22 cellular contexts compared by ENCODE assay signal in the genomic region with DNA sequence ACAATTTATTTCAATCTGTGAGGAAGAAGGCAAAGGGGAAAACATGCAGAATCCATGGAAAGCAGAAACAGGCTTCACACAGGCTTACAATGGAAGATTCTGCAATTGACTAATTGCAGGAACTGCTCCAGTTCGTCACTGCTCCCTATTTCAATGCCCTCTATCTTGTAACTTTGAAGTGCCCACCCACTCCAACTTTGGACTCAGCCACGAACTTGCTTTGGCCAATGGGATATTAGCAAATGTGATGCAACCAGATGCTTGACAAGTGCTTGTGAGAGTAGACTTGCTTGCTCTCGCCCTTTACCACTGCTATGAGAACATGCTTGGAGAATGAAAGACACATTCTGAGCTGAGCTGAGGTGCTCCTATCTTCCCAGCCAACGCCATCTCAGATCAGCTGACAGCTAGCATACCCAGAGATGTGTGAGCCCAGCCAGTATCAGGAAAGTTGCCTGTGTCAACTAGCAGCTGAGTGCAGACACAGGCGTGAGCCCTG.
A peak's percentile ranks its signal among the peaks of the same experiment; 100 is the strongest.
DNase-seq lines count a peak whose midpoint lies in the region; ATAC-seq and TF ChIP-seq lines count a peak whose summit lies in the region.
"Had no signal": no experiment of that assay in that cellular context is flagged by ENCODE, and none has a peak within 500 bp of the region (broad histone marks: within the 10 kb centered on the region; RNA-seq: fewer than 3 reads in every experiment).

No MANE protein-coding gene starts in this region.

- DNase-seq in Daoy (ENCODE audit: low read depth) = peak; percentile 4
- DNase-seq in NCI-H460 (ENCODE audit: extremely low read depth, low read depth) = peak; percentile 81
- peak in 1 of 2 donors; percentile 3 for DNase-seq in heart right ventricle
- no peak for DNase-seq in nephron progenitor cell
- DNase-seq in NCI-H2029 (lab: John Stamatoyannopoulos, UW) = no peak
- no peak for DNase-seq in naive thymus-derived CD8-positive, alpha-beta T cell
- DNase-seq in activated gamma-delta T cell (lab: John Stamatoyannopoulos, UW) = no peak
- DNase-seq in HEK293T (ENCODE audit: extremely low spot score) = no peak
- DNase-seq: activated CD4-positive, alpha-beta T cell treated with anti-CD3 and anti-CD28 coated beads for 48 hours; activated effector memory CD4-positive, alpha-beta T cell treated with anti-CD3 and anti-CD28 coated beads, Interleukin-2, amount 50 U/mL, for 16 hours; BE2C; effector CD4-positive, alpha-beta T cell; EL; hippocampal formation; Karpas-422; NCI-H1105 treated with DMSO at 0.1 percent for 48 hours; NCI-H2107; NCI-H82; pancreas; small intestine; stimulated activated CD4-positive, alpha-beta T cell treated with anti-CD3 and anti-CD28 coated beads, Interleukin-4, amount 100 ng/mL, for 4 hours had no signal

- peaks cover 40% of the 10 kb centered on the region for H3K4me1 Mint-ChIP-seq in nephron progenitor cell
- peaks cover 0 to 3% (median 0%) of the 10 kb centered on the region in 4 donors for H3K4me1 Mint-ChIP-seq in naive thymus-derived CD8-positive, alpha-beta T cell
- H3K4me1 Mint-ChIP-seq: central memory CD8-positive, alpha-beta T cell had no signal

- H3K27me3 ChIP-seq in heart right ventricle = no peaks in the 10 kb centered on the region
- H3K27me3 ChIP-seq: BE2C had no signal

- CTCF ChIA-PET in HEK293T (lab: Yijun Ruan, JAX) = no interaction called here

- peak overlapping the region; percentile 54 for H3K4me3 Mint-ChIP-seq in nephron progenitor cell
- H3K4me3 Mint-ChIP-seq in naive thymus-derived CD8-positive, alpha-beta T cell = no peak overlapping the region
- H3K4me3 Mint-ChIP-seq: central memory CD8-positive, alpha-beta T cell had no signal

- 15 to 22% methylated on average over 5 of the region's 5 CpGs for WGBS in heart right ventricle, 2 donors

- H3K27ac Mint-ChIP-seq in nephron progenitor cell = peak overlapping the region; percentile 72
- no peak overlapping the region for H3K27ac Mint-ChIP-seq in naive thymus-derived CD8-positive, alpha-beta T cell

- no peaks in the 10 kb centered on the region for H3K9me3 ChIP-seq in heart right ventricle
- H3K9me3 ChIP-seq: BE2C, pancreas had no signal

- peaks cover 2% of the 10 kb centered on the region for H3K27me3 Mint-ChIP-seq in nephron progenitor cell (ENCODE audit: low read depth, poor library complexity)
- H3K27me3 Mint-ChIP-seq in naive thymus-derived CD8-positive, alpha-beta T cell = peaks cover 0 to 17% (median 3%) of the 10 kb centered on the region in 5 donors
- H3K27me3 Mint-ChIP-seq: central memory CD8-positive, alpha-beta T cell had no signal

- H3K9me3 Mint-ChIP-seq in nephron progenitor cell = no peaks in the 10 kb centered on the region
- peaks cover 0 to 2% (median 0%) of the 10 kb centered on the region in 9 donors for H3K9me3 Mint-ChIP-seq in naive thymus-derived CD8-positive, alpha-beta T cell

- H3K27ac ChIP-seq in heart right ventricle = no peak overlapping the region
- H3K27ac ChIP-seq: pancreas had no signal

- intact Hi-C loops in heart right ventricle (cut with DNase I) = no loop called here

- POLR2A ChIA-PET in naive thymus-derived CD8-positive, alpha-beta T cell (lab: Charles Lee) = no interaction called here
- POLR2A ChIA-PET in HEK293T (lab: Yijun Ruan, JAX) = no interaction called here

- H3K4me1 ChIP-seq in heart right ventricle = no peaks in the 10 kb centered on the region
- H3K4me1 ChIP-seq: BE2C, pancreas had no signal

- TF ChIP-seq CTCF in heart right ventricle (IDR thresholded peaks at IDR 0.05) (no peak), nephron progenitor cell (IDR thresholded peaks at IDR 0.05) (no peak)

- ATAC-seq in heart right ventricle = peak in 6 of 8 donors; percentile 28 to 76 (median 63)
- ATAC-seq in naive thymus-derived CD8-positive, alpha-beta T cell = no peak
- ATAC-seq: pancreas had no signal

- no peaks in the 10 kb centered on the region for H3K36me3 Mint-ChIP-seq in nephron progenitor cell (ENCODE audit: low read depth)
- H3K36me3 Mint-ChIP-seq in naive thymus-derived CD8-positive, alpha-beta T cell = no peaks in the 10 kb centered on the region

- H3K36me3 ChIP-seq in heart right ventricle = no peaks in the 10 kb centered on the region
- H3K36me3 ChIP-seq: BE2C, pancreas had no signal

- no peak overlapping the region for H3K4me3 ChIP-seq in heart right ventricle
- H3K4me3 ChIP-seq: pancreas had no signal

TF ChIP-seq in HEK293T, 16 proteins besides CTCF, POLR2A, EP300 and RAD21:
- TF ChIP-seq L3MBTL2 (conservative IDR thresholded peaks at IDR 0.05) = no peak
- TF ChIP-seq, protein P1, sequence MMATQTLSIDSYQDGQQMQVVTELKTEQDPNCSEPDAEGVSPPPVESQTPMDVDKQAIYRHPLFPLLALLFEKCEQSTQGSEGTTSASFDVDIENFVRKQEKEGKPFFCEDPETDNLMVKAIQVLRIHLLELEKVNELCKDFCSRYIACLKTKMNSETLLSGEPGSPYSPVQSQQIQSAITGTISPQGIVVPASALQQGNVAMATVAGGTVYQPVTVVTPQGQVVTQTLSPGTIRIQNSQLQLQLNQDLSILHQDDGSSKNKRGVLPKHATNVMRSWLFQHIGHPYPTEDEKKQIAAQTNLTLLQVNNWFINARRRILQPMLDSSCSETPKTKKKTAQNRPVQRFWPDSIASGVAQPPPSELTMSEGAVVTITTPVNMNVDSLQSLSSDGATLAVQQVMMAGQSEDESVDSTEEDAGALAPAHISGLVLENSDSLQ (IDR thresholded peaks at IDR 0.05) = no peak
- no peak for TF ChIP-seq CTBP1 (IDR thresholded peaks at IDR 0.05; ENCODE audit: borderline replicate concordance)
- TF ChIP-seq FOXK2 (IDR thresholded peaks at IDR 0.05) = no peak
- no peak for TF ChIP-seq SUZ12 (IDR thresholded peaks at IDR 0.05)
- TF ChIP-seq ELF4 (IDR thresholded peaks at IDR 0.05) = no peak

Comparison
In these comparisons a context has a peak if more than half of its experiments do, and no peak if none do; other contexts are left out.
1. DNase-seq: peak in Daoy (single experiment) and NCI-H460 (single experiment); none in nephron progenitor cell (single experiment), NCI-H2029 (single experiment), naive thymus-derived CD8-positive, alpha-beta T cell (0 of 10), activated gamma-delta T cell (single experiment) and HEK293T (single experiment).
2. ATAC-seq: peak in heart right ventricle (6 of 8); none in naive thymus-derived CD8-positive, alpha-beta T cell (0 of 2).